ENCODE assay signal across 19 cellular contexts in genomic region chr11:115333106-115333505, GRCh38.
DNase-seq lines count a peak whose midpoint lies in the region; ATAC-seq and TF ChIP-seq lines count a peak whose summit lies in the region.
"Had no signal": no experiment of that assay in that cellular context is flagged by ENCODE, and none has a peak within 500 bp of the region (broad histone marks: within the 10 kb centered on the region; RNA-seq: fewer than 3 reads in every experiment).

No MANE protein-coding gene starts in this region.

- TF ChIP-seq CTCF in NB4 (IDR thresholded peaks at IDR 0.05; ENCODE audit: low read depth, low read length) (no peak), nephron progenitor cell (IDR thresholded peaks at IDR 0.05) (no peak)

- no peak overlapping the region for H3K27ac Mint-ChIP-seq in nephron progenitor cell
- H3K27ac Mint-ChIP-seq: activated naive CD4-positive, alpha-beta T cell treated with anti-CD3 and anti-CD28 coated beads, Interleukin-2, amount 50 U/mL, for 24 hours; CD4-positive, alpha-beta T cell; natural killer cell; T-cell had no signal

- no peak overlapping the region for H3K4me3 Mint-ChIP-seq in nephron progenitor cell
- H3K4me3 Mint-ChIP-seq: activated naive CD4-positive, alpha-beta T cell treated with anti-CD3 and anti-CD28 coated beads, Interleukin-2, amount 50 U/mL, for 24 hours; CD4-positive, alpha-beta T cell; central memory CD8-positive, alpha-beta T cell; natural killer cell; T-cell had no signal

- peaks cover 4% of the 10 kb centered on the region for H3K4me1 Mint-ChIP-seq in nephron progenitor cell
- H3K4me1 Mint-ChIP-seq: activated naive CD4-positive, alpha-beta T cell treated with anti-CD3 and anti-CD28 coated beads, Interleukin-2, amount 50 U/mL, for 24 hours; central memory CD8-positive, alpha-beta T cell; natural killer cell; T-cell had no signal

- no peak for ATAC-seq in left cardiac atrium
- ATAC-seq: natural killer cell, T-cell had no signal

- DNase-seq in Daoy (ENCODE audit: low read depth) (peak; percentile 75), NB4 (ENCODE audit: low read depth) (peak; percentile 11), amniotic epithelial cell (ENCODE audit: low read depth) (peak; percentile 49), renal cortical epithelial cell (ENCODE audit: low read depth) (peak; percentile 21), left cardiac atrium (no peak), nephron progenitor cell (no peak), activated gamma-delta T cell (lab: John Stamatoyannopoulos, UW) (no peak)
- DNase-seq: activated CD8-positive, alpha-beta memory T cell treated with anti-CD3 and anti-CD28 coated beads, Interleukin-2, amount 50 U/mL, for 4 hours; CD4-positive, alpha-beta T cell; glutamatergic neuron; GOT3; KG1; natural killer cell; NCI-H2081 treated with DMSO at 0.1 percent for 48 hours; T-cell; upper lobe of left lung had no signal

- intact Hi-C loops in left cardiac atrium (cut with DNase I): loop anchor here in 1 of 2 donors (10.0 kb wide), 2 partner anchors 172 to 942 kb away; partner anchors contain the start of gene CADM1

- peaks cover 14% of the 10 kb centered on the region for H3K36me3 Mint-ChIP-seq in nephron progenitor cell (ENCODE audit: low read depth)
- H3K36me3 Mint-ChIP-seq: activated naive CD4-positive, alpha-beta T cell treated with anti-CD3 and anti-CD28 coated beads, Interleukin-2, amount 50 U/mL, for 24 hours; natural killer cell; T-cell had no signal

- no peak overlapping the region for H3K4me3 ChIP-seq in NB4 (ENCODE audit: low read depth, low read length)
- H3K4me3 ChIP-seq: right atrium auricular region, upper lobe of left lung had no signal

- TF ChIP-seq POLR2A in NB4 (IDR thresholded peaks at IDR 0.05; ENCODE audit: extremely low read depth, insufficient read length): no peak

- no peaks in the 10 kb centered on the region for H3K27me3 Mint-ChIP-seq in nephron progenitor cell (ENCODE audit: low read depth, poor library complexity)
- H3K27me3 Mint-ChIP-seq: CD4-positive, alpha-beta T cell; central memory CD8-positive, alpha-beta T cell had no signal

- peaks cover 3% of the 10 kb centered on the region for H3K9me3 Mint-ChIP-seq in nephron progenitor cell
- H3K9me3 Mint-ChIP-seq: activated naive CD4-positive, alpha-beta T cell treated with anti-CD3 and anti-CD28 coated beads, Interleukin-2, amount 50 U/mL, for 24 hours; CD4-positive, alpha-beta T cell; central memory CD8-positive, alpha-beta T cell; natural killer cell; T-cell had no signal

Comparison
In these comparisons a context has a peak if more than half of its experiments do, and no peak if none do; other contexts are left out.
1. DNase-seq: peak in Daoy (single experiment), NB4 (single experiment), amniotic epithelial cell (single experiment) and renal cortical epithelial cell (single experiment); none in left cardiac atrium (single experiment), nephron progenitor cell (single experiment) and activated gamma-delta T cell (single experiment).